In genomic region chr7:55556492-55556891, GRCh38 we compare ENCODE assay signal across 15 cellular contexts. TPM values are rescaled to one million over a fixed set of nuclear protein-coding genes. Genes with fewer than 3 reads are reported as not detected.
A peak's percentile ranks its signal among the peaks of the same experiment; 100 is the strongest.
DNase-seq lines count a peak whose midpoint lies in the region; ATAC-seq and TF ChIP-seq lines count a peak whose summit lies in the region.
"Had no signal": no experiment of that assay in that cellular context is flagged by ENCODE, and none has a peak within 500 bp of the region (broad histone marks: within the 10 kb centered on the region; RNA-seq: fewer than 3 reads in every experiment).

No MANE protein-coding gene starts in this region.

- H3K9me3 ChIP-seq in PC-3 (ENCODE audit: low read length) (no peaks in the 10 kb centered on the region), stomach (no peaks in the 10 kb centered on the region)

- H3K27me3 ChIP-seq in PC-3 (ENCODE audit: low read length), result no peaks in the 10 kb centered on the region
- no peaks in the 10 kb centered on the region for H3K27me3 ChIP-seq in stomach

- H3K27ac Mint-ChIP-seq in activated naive CD4-positive, alpha-beta T cell treated with anti-CD3 and anti-CD28 coated beads, Interleukin-2, amount 50 U/mL, for 72 hours, result peak overlapping the region; percentile 37 to 76
- peak overlapping the region; percentile 81 to 85 for H3K27ac Mint-ChIP-seq in effector memory CD8-positive, alpha-beta T cell
- H3K27ac Mint-ChIP-seq in type B pancreatic cell, result peak overlapping the region; percentile 35
- H3K27ac Mint-ChIP-seq: activated CD8-positive, alpha-beta memory T cell treated with anti-CD3 and anti-CD28 coated beads, Interleukin-2, amount 10 ng/mL, durations not matched to agents 7 days and 5 days had no signal

- no peaks in the 10 kb centered on the region for H3K9me2 ChIP-seq in PC-3 (replicated peaks; ENCODE audit: low read length)

- peak overlapping the region; percentile 75 for H3K4me2 ChIP-seq in PC-3 (ENCODE audit: low read length)

- no peaks in the 10 kb centered on the region for H3K9me3 Mint-ChIP-seq in activated naive CD4-positive, alpha-beta T cell treated with anti-CD3 and anti-CD28 coated beads, Interleukin-2, amount 50 U/mL, for 72 hours
- H3K9me3 Mint-ChIP-seq in effector memory CD8-positive, alpha-beta T cell, result no peaks in the 10 kb centered on the region
- no peaks in the 10 kb centered on the region for H3K9me3 Mint-ChIP-seq in type B pancreatic cell

- TF ChIP-seq CTCF in PC-3 (conservative IDR thresholded peaks at IDR 0.05; ENCODE audit: low read depth, low read length) (no peak), type B pancreatic cell (conservative IDR thresholded peaks at IDR 0.05) (no peak), stomach (IDR thresholded peaks at IDR 0.05) (no peak)

- H3K27ac ChIP-seq in PC-3 (ENCODE audit: low read length) (peak overlapping the region; percentile 72), stomach (no peak overlapping the region)
- H3K27ac ChIP-seq: HL-60 had no signal

- no peak overlapping the region; the same call in 1 of the 2 replicates for H3K4me3 ChIP-seq in PC-3 (ENCODE audit: low read length)
- H3K4me3 ChIP-seq in stomach, result no peak overlapping the region

- DNase-seq in activated naive CD4-positive, alpha-beta T cell treated with anti-CD3 and anti-CD28 coated beads, Interleukin-2, amount 50 U/mL, for 72 hours (ENCODE audit: low spot score in 2 of 2), result no peak
- no peak for DNase-seq in activated naive CD4-positive, alpha-beta T cell treated with Interleukin-2 at 50 U/mL for 16 hours
- DNase-seq in PC-3 (peak; percentile 45), type B pancreatic cell (ENCODE audit: extremely low spot score, unreplicated experiment) (no peak), stomach (no peak), NCI-H526 (lab: John Stamatoyannopoulos, UW) (no peak)
- no peak for DNase-seq in effector memory CD8-positive, alpha-beta T cell
- DNase-seq: caudate nucleus, Karpas-422, left ventricle myocardium superior, NCI-H1436, NCI-H2227 treated with DMSO at 0.1 percent for 48 hours had no signal

- peaks cover 79 to 90% of the 10 kb centered on the region in 2 donors for H3K4me1 Mint-ChIP-seq in effector memory CD8-positive, alpha-beta T cell (ENCODE audit: low read depth in 2 of 2)
- H3K4me1 Mint-ChIP-seq in type B pancreatic cell (ENCODE audit: unreplicated experiment), result peaks cover 83% of the 10 kb centered on the region

- no peaks in the 10 kb centered on the region for H3F3A ChIP-seq in PC-3 (ENCODE audit: low read length, unreplicated experiment)

- H3K79me2 ChIP-seq in PC-3 (ENCODE audit: low read length), result peaks cover 85% of the 10 kb centered on the region

- WGBS in stomach, 5 donors, result 82 to 90% (median 85%) methylated on average over 3 of the region's 3 CpGs

- intact Hi-C loops in PC-3 (cut with micrococcal nuclease) (no loop called here), stomach (cut with DNase I; ENCODE audit: low total_unique reads) (no loop called here)

- BruUV-seq in PC-3 (replicated peaks; lab: Mats Ljungman, UMichigan), result no TSS peak

- no peaks in the 10 kb centered on the region for H3K36me3 ChIP-seq in PC-3 (ENCODE audit: low read depth, low read length)
- H3K36me3 ChIP-seq in stomach, result peaks cover 0 to 5% (median 0%) of the 10 kb centered on the region in 4 donors

- H2AFZ ChIP-seq in PC-3 (ENCODE audit: low read length), result no peak overlapping the region

- 0 out of 2 replicates have a peak, but pooled peaks cover 10% of the 10 kb centered on the region for H4K20me1 ChIP-seq in PC-3 (ENCODE audit: low read length)

- CTCF ChIA-PET in PC-3 (lab: Charles Lee), result interaction anchor here (1.0 kb wide), 1 partner anchor 250 kb away, joined by 4 read pairs; no protein-coding TSS in a partner anchor

- no peak for TF ChIP-seq EP300 in stomach (IDR thresholded peaks at IDR 0.05)

- 0 out of 2 replicates have a peak overlapping the region, but pooled peaks have one; percentile 11 for H3K9ac ChIP-seq in PC-3 (ENCODE audit: low read length)

- TF ChIP-seq POLR2A in stomach (IDR thresholded peaks at IDR 0.05), result no peak

- POLR2A ChIA-PET in PC-3 (lab: Charles Lee; ENCODE audit: unreplicated experiment), result no interaction called here

- H3K4me3 Mint-ChIP-seq in effector memory CD8-positive, alpha-beta T cell, result no peak overlapping the region
- H3K4me3 Mint-ChIP-seq in type B pancreatic cell, result peak overlapping the region; percentile 27
- H3K4me3 Mint-ChIP-seq: activated CD8-positive, alpha-beta memory T cell treated with anti-CD3 and anti-CD28 coated beads, Interleukin-2, amount 10 ng/mL, durations not matched to agents 7 days and 5 days had no signal

- H3K36me3 Mint-ChIP-seq in activated naive CD4-positive, alpha-beta T cell treated with anti-CD3 and anti-CD28 coated beads, Interleukin-2, amount 50 U/mL, for 72 hours, result peaks cover 10 to 41% of the 10 kb centered on the region in 2 donors
- peaks cover 21% of the 10 kb centered on the region for H3K36me3 Mint-ChIP-seq in effector memory CD8-positive, alpha-beta T cell (ENCODE audit: insufficient read depth)
- peaks cover 12% of the 10 kb centered on the region for H3K36me3 Mint-ChIP-seq in type B pancreatic cell

- peaks cover 60% of the 10 kb centered on the region for H3K4me1 ChIP-seq in PC-3 (ENCODE audit: insufficient read depth, low read length)
- peaks cover 24 to 71% (median 43%) of the 10 kb centered on the region in 4 donors for H3K4me1 ChIP-seq in stomach

- no peaks in the 10 kb centered on the region for H3K27me3 Mint-ChIP-seq in effector memory CD8-positive, alpha-beta T cell
- H3K27me3 Mint-ChIP-seq in type B pancreatic cell, result no peaks in the 10 kb centered on the region
- H3K27me3 Mint-ChIP-seq: activated CD8-positive, alpha-beta memory T cell treated with anti-CD3 and anti-CD28 coated beads, Interleukin-2, amount 10 ng/mL, durations not matched to agents 7 days and 5 days had no signal

- ATAC-seq in activated naive CD4-positive, alpha-beta T cell treated with anti-CD3 and anti-CD28 coated beads, Interleukin-2, amount 50 U/mL, for 72 hours, result peak; percentile 45 to 63
- ATAC-seq in PC-3 (no peak), HG03571 (IDR thresholded peaks at IDR 0.05; ENCODE audit: unreplicated experiment) (no peak)
- ATAC-seq in effector memory CD8-positive, alpha-beta T cell (replicated peaks), result no peak
- ATAC-seq: activated CD8-positive, alpha-beta memory T cell treated with anti-CD3 and anti-CD28 coated beads, Interleukin-2, amount 10 ng/mL, durations not matched to agents 7 days and 5 days; left ventricle myocardium superior had no signal

RNA-seq across cellular contexts. Expression of gene VOPP1, which starts 15.8 kb away (rescaled TPM):
- total RNA-seq in activated naive CD4-positive, alpha-beta T cell treated with anti-CD3 and anti-CD28 coated beads, Interleukin-2, amount 50 U/mL, for 72 hours, result 100 to 1,000 TPM in 1 of 2 donors, 10 to 100 TPM in 1; 52.0 to 124 TPM
- 60.2 and 64.8 TPM in 2 replicates for total RNA-seq in PC-3 (2014; rRNA removed)
- total RNA-seq in type B pancreatic cell (ENCODE audit: low replicate concordance), result 31.0 and 38.9 TPM in 2 replicates
- total RNA-seq in stomach, result 100 to 1,000 TPM in 1 of 5 donors, 10 to 100 TPM in 4; 19.6 to 117 (median 79.7) TPM
- polyA plus RNA-seq in stomach, result 10 to 100 TPM; 14.0 to 27.3 (median 26.0) TPM

Comparison
In these comparisons a context has a peak if more than half of its experiments do, and no peak if none do; other contexts are left out.
1. ATAC-seq: peak in activated naive CD4-positive, alpha-beta T cell treated with anti-CD3 and anti-CD28 coated beads, Interleukin-2, amount 50 U/mL, for 72 hours (2 of 2); none in PC-3 (single experiment), effector memory CD8-positive, alpha-beta T cell (single experiment) and HG03571 (single experiment).
2. Peak in every context shown above with its lines, with median percentiles within 50 percentile points of each other: H3K27ac Mint-ChIP-seq.